1 cellular context compared by ENCODE assay signal in the genomic region with DNA sequence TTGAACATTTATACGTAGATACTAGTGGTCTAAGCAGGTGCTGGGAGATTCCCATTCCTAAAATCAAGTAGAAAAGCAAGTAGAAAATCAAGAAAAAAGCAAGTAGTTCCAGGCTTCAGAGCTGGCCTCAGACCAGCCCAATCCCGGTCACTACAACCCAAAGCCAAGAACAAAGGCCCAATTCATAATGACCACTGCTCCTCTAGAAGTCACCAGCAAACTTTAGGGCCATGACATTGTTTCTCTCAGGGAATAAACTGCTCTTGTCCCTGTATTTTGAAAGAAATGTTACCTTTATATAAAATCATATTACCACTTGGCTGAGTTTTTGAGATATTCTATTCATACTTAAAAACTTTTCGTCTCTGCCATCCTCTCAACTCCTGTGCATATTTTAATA.
TF ChIP-seq lines count a peak whose summit lies in the region.

No MANE protein-coding gene starts in this region.

TF ChIP-seq in GM23338, 12 proteins besides CTCF, POLR2A, EP300 and RAD21 (continued from another document):
- TF ChIP-seq, protein P1, sequence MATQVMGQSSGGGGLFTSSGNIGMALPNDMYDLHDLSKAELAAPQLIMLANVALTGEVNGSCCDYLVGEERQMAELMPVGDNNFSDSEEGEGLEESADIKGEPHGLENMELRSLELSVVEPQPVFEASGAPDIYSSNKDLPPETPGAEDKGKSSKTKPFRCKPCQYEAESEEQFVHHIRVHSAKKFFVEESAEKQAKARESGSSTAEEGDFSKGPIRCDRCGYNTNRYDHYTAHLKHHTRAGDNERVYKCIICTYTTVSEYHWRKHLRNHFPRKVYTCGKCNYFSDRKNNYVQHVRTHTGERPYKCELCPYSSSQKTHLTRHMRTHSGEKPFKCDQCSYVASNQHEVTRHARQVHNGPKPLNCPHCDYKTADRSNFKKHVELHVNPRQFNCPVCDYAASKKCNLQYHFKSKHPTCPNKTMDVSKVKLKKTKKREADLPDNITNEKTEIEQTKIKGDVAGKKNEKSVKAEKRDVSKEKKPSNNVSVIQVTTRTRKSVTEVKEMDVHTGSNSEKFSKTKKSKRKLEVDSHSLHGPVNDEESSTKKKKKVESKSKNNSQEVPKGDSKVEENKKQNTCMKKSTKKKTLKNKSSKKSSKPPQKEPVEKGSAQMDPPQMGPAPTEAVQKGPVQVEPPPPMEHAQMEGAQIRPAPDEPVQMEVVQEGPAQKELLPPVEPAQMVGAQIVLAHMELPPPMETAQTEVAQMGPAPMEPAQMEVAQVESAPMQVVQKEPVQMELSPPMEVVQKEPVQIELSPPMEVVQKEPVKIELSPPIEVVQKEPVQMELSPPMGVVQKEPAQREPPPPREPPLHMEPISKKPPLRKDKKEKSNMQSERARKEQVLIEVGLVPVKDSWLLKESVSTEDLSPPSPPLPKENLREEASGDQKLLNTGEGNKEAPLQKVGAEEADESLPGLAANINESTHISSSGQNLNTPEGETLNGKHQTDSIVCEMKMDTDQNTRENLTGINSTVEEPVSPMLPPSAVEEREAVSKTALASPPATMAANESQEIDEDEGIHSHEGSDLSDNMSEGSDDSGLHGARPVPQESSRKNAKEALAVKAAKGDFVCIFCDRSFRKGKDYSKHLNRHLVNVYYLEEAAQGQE (IDR thresholded peaks at IDR 0.05; ENCODE audit: unreplicated experiment) = no peak
- TF ChIP-seq STAT1 (IDR thresholded peaks at IDR 0.05; ENCODE audit: unreplicated experiment) (no peak), ZNF331 (CRISPR knock-in tag; IDR thresholded peaks at IDR 0.05; ENCODE audit: low read depth) (no peak), POLR2AphosphoS5 (IDR thresholded peaks at IDR 0.05; ENCODE audit: low read depth) (no peak), EZH2 (IDR thresholded peaks at IDR 0.05; ENCODE audit: low read depth, unreplicated experiment) (no peak), NANOG (IDR thresholded peaks at IDR 0.05; ENCODE audit: borderline replicate concordance) (no peak), ZNF114 (CRISPR knock-in tag; IDR thresholded peaks at IDR 0.05) (no peak)
- TF ChIP-seq, protein P2, sequence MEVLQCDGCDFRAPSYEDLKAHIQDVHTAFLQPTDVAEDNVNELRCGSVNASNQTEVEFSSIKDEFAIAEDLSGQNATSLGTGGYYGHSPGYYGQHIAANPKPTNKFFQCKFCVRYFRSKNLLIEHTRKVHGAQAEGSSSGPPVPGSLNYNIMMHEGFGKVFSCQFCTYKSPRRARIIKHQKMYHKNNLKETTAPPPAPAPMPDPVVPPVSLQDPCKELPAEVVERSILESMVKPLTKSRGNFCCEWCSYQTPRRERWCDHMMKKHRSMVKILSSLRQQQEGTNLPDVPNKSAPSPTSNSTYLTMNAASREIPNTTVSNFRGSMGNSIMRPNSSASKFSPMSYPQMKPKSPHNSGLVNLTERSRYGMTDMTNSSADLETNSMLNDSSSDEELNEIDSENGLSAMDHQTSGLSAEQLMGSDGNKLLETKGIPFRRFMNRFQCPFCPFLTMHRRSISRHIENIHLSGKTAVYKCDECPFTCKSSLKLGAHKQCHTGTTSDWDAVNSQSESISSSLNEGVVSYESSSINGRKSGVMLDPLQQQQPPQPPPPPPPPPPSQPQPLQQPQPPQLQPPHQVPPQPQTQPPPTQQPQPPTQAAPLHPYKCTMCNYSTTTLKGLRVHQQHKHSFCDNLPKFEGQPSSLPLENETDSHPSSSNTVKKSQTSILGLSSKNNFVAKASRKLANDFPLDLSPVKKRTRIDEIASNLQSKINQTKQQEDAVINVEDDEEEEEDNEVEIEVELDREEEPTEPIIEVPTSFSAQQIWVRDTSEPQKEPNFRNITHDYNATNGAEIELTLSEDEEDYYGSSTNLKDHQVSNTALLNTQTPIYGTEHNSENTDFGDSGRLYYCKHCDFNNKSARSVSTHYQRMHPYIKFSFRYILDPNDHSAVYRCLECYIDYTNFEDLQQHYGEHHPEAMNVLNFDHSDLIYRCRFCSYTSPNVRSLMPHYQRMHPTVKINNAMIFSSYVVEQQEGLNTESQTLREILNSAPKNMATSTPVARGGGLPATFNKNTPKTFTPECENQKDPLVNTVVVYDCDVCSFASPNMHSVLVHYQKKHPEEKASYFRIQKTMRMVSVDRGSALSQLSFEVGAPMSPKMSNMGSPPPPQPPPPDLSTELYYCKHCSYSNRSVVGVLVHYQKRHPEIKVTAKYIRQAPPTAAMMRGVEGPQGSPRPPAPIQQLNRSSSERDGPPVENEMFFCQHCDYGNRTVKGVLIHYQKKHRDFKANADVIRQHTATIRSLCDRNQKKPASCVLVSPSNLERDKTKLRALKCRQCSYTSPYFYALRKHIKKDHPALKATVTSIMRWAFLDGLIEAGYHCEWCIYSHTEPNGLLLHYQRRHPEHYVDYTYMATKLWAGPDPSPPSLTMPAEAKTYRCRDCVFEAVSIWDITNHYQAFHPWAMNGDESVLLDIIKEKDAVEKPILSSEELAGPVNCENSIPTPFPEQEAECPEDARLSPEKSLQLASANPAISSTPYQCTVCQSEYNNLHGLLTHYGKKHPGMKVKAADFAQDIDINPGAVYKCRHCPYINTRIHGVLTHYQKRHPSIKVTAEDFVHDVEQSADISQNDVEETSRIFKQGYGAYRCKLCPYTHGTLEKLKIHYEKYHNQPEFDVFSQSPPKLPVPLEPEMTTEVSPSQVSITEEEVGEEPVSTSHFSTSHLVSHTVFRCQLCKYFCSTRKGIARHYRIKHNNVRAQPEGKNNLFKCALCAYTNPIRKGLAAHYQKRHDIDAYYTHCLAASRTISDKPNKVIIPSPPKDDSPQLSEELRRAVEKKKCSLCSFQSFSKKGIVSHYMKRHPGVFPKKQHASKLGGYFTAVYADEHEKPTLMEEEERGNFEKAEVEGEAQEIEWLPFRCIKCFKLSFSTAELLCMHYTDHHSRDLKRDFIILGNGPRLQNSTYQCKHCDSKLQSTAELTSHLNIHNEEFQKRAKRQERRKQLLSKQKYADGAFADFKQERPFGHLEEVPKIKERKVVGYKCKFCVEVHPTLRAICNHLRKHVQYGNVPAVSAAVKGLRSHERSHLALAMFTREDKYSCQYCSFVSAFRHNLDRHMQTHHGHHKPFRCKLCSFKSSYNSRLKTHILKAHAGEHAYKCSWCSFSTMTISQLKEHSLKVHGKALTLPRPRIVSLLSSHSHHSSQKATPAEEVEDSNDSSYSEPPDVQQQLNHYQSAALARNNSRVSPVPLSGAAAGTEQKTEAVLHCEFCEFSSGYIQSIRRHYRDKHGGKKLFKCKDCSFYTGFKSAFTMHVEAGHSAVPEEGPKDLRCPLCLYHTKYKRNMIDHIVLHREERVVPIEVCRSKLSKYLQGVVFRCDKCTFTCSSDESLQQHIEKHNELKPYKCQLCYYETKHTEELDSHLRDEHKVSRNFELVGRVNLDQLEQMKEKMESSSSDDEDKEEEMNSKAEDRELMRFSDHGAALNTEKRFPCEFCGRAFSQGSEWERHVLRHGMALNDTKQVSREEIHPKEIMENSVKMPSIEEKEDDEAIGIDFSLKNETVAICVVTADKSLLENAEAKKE (CRISPR knock-in tag; IDR thresholded peaks at IDR 0.05) = no peak
TF ChIP-seq in GM23338: peak in this region for 0.
